Comparison of ENCODE assay signal across 1 cellular context in genomic region chr17:3015890-3016289, GRCh38.
TF ChIP-seq lines count a peak whose summit lies in the region.

No MANE protein-coding gene starts in this region.

TF ChIP-seq in HCT116, 20 proteins besides CTCF, POLR2A, EP300 and RAD21:
- TF ChIP-seq SP1 (IDR thresholded peaks at IDR 0.05; ENCODE audit: low read depth) = no peak
- no peak for TF ChIP-seq CBX3 (IDR thresholded peaks at IDR 0.05; ENCODE audit: low read depth)
- TF ChIP-seq EZH2 (IDR thresholded peaks at IDR 0.05) = no peak
- no peak for TF ChIP-seq ZFX (IDR thresholded peaks at IDR 0.05)
- TF ChIP-seq REST (IDR thresholded peaks at IDR 0.05; ENCODE audit: low read depth) = no peak
- no peak for TF ChIP-seq ATF3 (IDR thresholded peaks at IDR 0.05)
- no peak for TF ChIP-seq CEBPB (IDR thresholded peaks at IDR 0.05; ENCODE audit: low read depth)
- TF ChIP-seq JUND (IDR thresholded peaks at IDR 0.05) = no peak
- TF ChIP-seq FOSL1 (IDR thresholded peaks at IDR 0.05; ENCODE audit: low read depth) = no peak
- no peak for TF ChIP-seq TCF7L2 (IDR thresholded peaks at IDR 0.05; ENCODE audit: borderline replicate concordance, extremely low read depth, insufficient read depth, insufficient read length)
- no peak for TF ChIP-seq YY1 (IDR thresholded peaks at IDR 0.05; ENCODE audit: extremely low read depth, insufficient replicate concordance, low read depth, low read length)
- TF ChIP-seq EGR1 (IDR thresholded peaks at IDR 0.05; ENCODE audit: low read depth) = no peak
- no peak for TF ChIP-seq SRF (IDR thresholded peaks at IDR 0.05; ENCODE audit: low read depth)
- TF ChIP-seq SIN3A (IDR thresholded peaks at IDR 0.05; ENCODE audit: low read depth) = no peak
- no peak for TF ChIP-seq ZNF274 (IDR thresholded peaks at IDR 0.05; ENCODE audit: low read depth, low read length)
- no peak for TF ChIP-seq ELF1 (IDR thresholded peaks at IDR 0.05; ENCODE audit: borderline replicate concordance, low read depth)
- no peak for TF ChIP-seq EZH2phosphoT487 (IDR thresholded peaks at IDR 0.05; ENCODE audit: borderline replicate concordance)
